11 cellular contexts compared by ENCODE assay signal in genomic region chr14:54699087-54699530, GRCh38.
DNase-seq lines count a peak whose midpoint lies in the region; ATAC-seq and TF ChIP-seq lines count a peak whose summit lies in the region.
"Had no signal": no experiment of that assay in that cellular context is flagged by ENCODE, and none has a peak within 500 bp of the region (broad histone marks: within the 10 kb centered on the region; RNA-seq: fewer than 3 reads in every experiment).

No MANE protein-coding gene starts in this region.

- H3K36me3 ChIP-seq in SK-N-SH (replicated peaks in 1 of 2; ENCODE audit: control insufficient read depth in 1 of 2, insufficient read depth in 2 of 2, low read length in 1 of 2), result no peaks in the 10 kb centered on the region

- peaks cover 9% of the 10 kb centered on the region for H3F3A ChIP-seq in SK-N-SH (replicated peaks; ENCODE audit: insufficient read depth)

- intact Hi-C loops in left cardiac atrium (cut with DNase I), result loop anchor here in 1 of 2 donors (5.0 kb wide), 1 partner anchor 73 kb away; no protein-coding TSS in a partner anchor

- peak overlapping the region; percentile 37; the same call in 1 of the 2 replicates for H3K4me2 ChIP-seq in SK-N-SH

- H3K27ac Mint-ChIP-seq in osteocyte (ENCODE audit: unreplicated experiment), result peak overlapping the region; percentile 58
- H3K27ac Mint-ChIP-seq in activated CD4-positive, alpha-beta memory T cell treated with anti-CD3 and anti-CD28 coated beads, Interleukin-2, amount 10 ng/mL, durations not matched to agents 7 days and 5 days, result no peak overlapping the region

- H3K79me2 ChIP-seq in SK-N-SH (ENCODE audit: insufficient read depth), result peaks cover 79% of the 10 kb centered on the region; the same call in 1 of the 2 replicates

- peak overlapping the region; percentile 28 to 48; a peak in 3 of 4 replicates for H3K27ac ChIP-seq in SK-N-SH (ENCODE audit: low read depth in 2 of 2, low read length in 1 of 2)

- peaks cover 8% of the 10 kb centered on the region for H3K4me1 Mint-ChIP-seq in osteocyte (ENCODE audit: unreplicated experiment)
- peaks cover 8% of the 10 kb centered on the region for H3K4me1 Mint-ChIP-seq in activated CD4-positive, alpha-beta memory T cell treated with anti-CD3 and anti-CD28 coated beads, Interleukin-2, amount 10 ng/mL, durations not matched to agents 7 days and 5 days

- CTCF ChIA-PET in SK-N-SH (lab: Yijun Ruan, JAX), result interaction anchor here (1.3 to 1.8 kb wide), 3 partner anchors 74 to 135 kb away, joined by 3 to 7 read pairs (median 5); partner anchors contain the start of gene SAMD4A
- CTCF ChIA-PET in activated CD4-positive, alpha-beta memory T cell treated with anti-CD3 and anti-CD28 coated beads, Interleukin-2, amount 10 ng/mL, durations not matched to agents 7 days and 5 days (lab: Charles Lee), result no interaction called here

- no peak for TF ChIP-seq CTCF in SK-N-SH (IDR thresholded peaks at IDR 0.05)
- no peak for TF ChIP-seq CTCF in osteocyte (IDR thresholded peaks at IDR 0.05)

- no peak overlapping the region for H3K9ac ChIP-seq in SK-N-SH

- no peaks in the 10 kb centered on the region for H3K9me3 Mint-ChIP-seq in osteocyte (ENCODE audit: unreplicated experiment)
- H3K9me3 Mint-ChIP-seq in activated CD4-positive, alpha-beta memory T cell treated with anti-CD3 and anti-CD28 coated beads, Interleukin-2, amount 10 ng/mL, durations not matched to agents 7 days and 5 days, result no peaks in the 10 kb centered on the region

- H3K4me3 Mint-ChIP-seq in osteocyte (ENCODE audit: unreplicated experiment), result no peak overlapping the region
- H3K4me3 Mint-ChIP-seq in activated CD4-positive, alpha-beta memory T cell treated with anti-CD3 and anti-CD28 coated beads, Interleukin-2, amount 10 ng/mL, durations not matched to agents 7 days and 5 days, result no peak overlapping the region

- H3K27me3 Mint-ChIP-seq in osteocyte (ENCODE audit: unreplicated experiment), result no peaks in the 10 kb centered on the region
- H3K27me3 Mint-ChIP-seq in activated CD4-positive, alpha-beta memory T cell treated with anti-CD3 and anti-CD28 coated beads, Interleukin-2, amount 10 ng/mL, durations not matched to agents 7 days and 5 days, result peaks cover 12% of the 10 kb centered on the region

- peaks cover 10 to 11% of the 10 kb centered on the region in 2 experiments; a peak in 2 of 4 replicates for H3K4me1 ChIP-seq in SK-N-SH (ENCODE audit: control insufficient read depth in 1 of 2, insufficient read depth in 2 of 2, low read depth in 1 of 2, low read length in 1 of 2)

- H3K9me2 ChIP-seq in SK-N-SH, result no peaks in the 10 kb centered on the region

- peak in 1 of 2 experiments; percentile 20; a peak in 1 of 4 replicates for TF ChIP-seq EP300 in SK-N-SH (IDR thresholded peaks at IDR 0.05; ENCODE audit: borderline replicate concordance in 1 of 2, low read depth in 1 of 2, low read length in 1 of 2)

- no peak overlapping the region for H3K4me3 ChIP-seq in SK-N-SH (ENCODE audit: low read depth in 2 of 2, low read length in 1 of 2)

- H4K20me1 ChIP-seq in SK-N-SH (ENCODE audit: insufficient read depth), result peaks cover 40% of the 10 kb centered on the region

- DNase-seq in EH (ENCODE audit: low read depth), result peak; percentile 85
- no peak for DNase-seq in SK-N-SH
- no peak for DNase-seq in left cardiac atrium
- DNase-seq in osteocyte (ENCODE audit: extremely low spot score, unreplicated experiment), result no peak
- DNase-seq in activated CD4-positive, alpha-beta T cell treated with anti-CD3 and anti-CD28 coated beads for 1 hour, result no peak
- DNase-seq in activated CD4-positive, alpha-beta memory T cell treated with anti-CD3 and anti-CD28 coated beads, Interleukin-2, amount 10 ng/mL, durations not matched to agents 7 days and 5 days, result no peak
- no peak for DNase-seq in 8988T
- no peak for DNase-seq in DMS114 treated with DMSO at 0.1 percent for 48 hours (lab: John Stamatoyannopoulos, UW; ENCODE audit: unreplicated experiment)
- DNase-seq: activated CD8-positive, alpha-beta memory T cell treated with anti-CD3 and anti-CD28 coated beads, Interleukin-2, amount 50 U/mL, for 4 hours; GF-D8; NCI-H1694 had no signal

- H3K27me3 ChIP-seq in SK-N-SH (ENCODE audit: insufficient read depth), result no peaks in the 10 kb centered on the region

- 73% methylated on average over 1 of the region's 1 CpG for WGBS in SK-N-SH (ENCODE audit: low lambda C conversion rate)

- ATAC-seq in left cardiac atrium, result peak; percentile 85 to 88

- no peaks in the 10 kb centered on the region for H3K36me3 Mint-ChIP-seq in osteocyte (ENCODE audit: unreplicated experiment)
- no peaks in the 10 kb centered on the region for H3K36me3 Mint-ChIP-seq in activated CD4-positive, alpha-beta memory T cell treated with anti-CD3 and anti-CD28 coated beads, Interleukin-2, amount 10 ng/mL, durations not matched to agents 7 days and 5 days (ENCODE audit: low read depth)

- no peak for TF ChIP-seq RAD21 in SK-N-SH (IDR thresholded peaks at IDR 0.05; ENCODE audit: low read length)

- H2AFZ ChIP-seq in SK-N-SH (ENCODE audit: low read depth), result no peak overlapping the region

- no peaks in the 10 kb centered on the region for H3K9me3 ChIP-seq in SK-N-SH

- POLR2A ChIA-PET in SK-N-SH (lab: Yijun Ruan, JAX), result interaction anchor here (0.7 kb wide), 1 partner anchor 223 kb away, joined by 3 read pairs; no protein-coding TSS in a partner anchor
- POLR2A ChIA-PET in activated CD4-positive, alpha-beta memory T cell treated with anti-CD3 and anti-CD28 coated beads, Interleukin-2, amount 10 ng/mL, durations not matched to agents 7 days and 5 days (lab: Charles Lee), result no interaction called here

TF ChIP-seq in SK-N-SH, 30 proteins besides CTCF, POLR2A, EP300 and RAD21 (continues in another document):
- TF ChIP-seq RFX5 (IDR thresholded peaks at IDR 0.05; ENCODE audit: low read length), result no peak
- TF ChIP-seq POLR2AphosphoS5 (IDR thresholded peaks at IDR 0.05; ENCODE audit: low read depth, low read length), result no peak
- TF ChIP-seq GABPA (IDR thresholded peaks at IDR 0.05; ENCODE audit: low read depth), result no peak
- no peak for TF ChIP-seq RCOR1 (IDR thresholded peaks at IDR 0.05; ENCODE audit: low read length)
- TF ChIP-seq TAF1 (IDR thresholded peaks at IDR 0.05; ENCODE audit: borderline replicate concordance, low read depth, low read length), result no peak
- TF ChIP-seq TCF12 (IDR thresholded peaks at IDR 0.05), result peak; percentile 35; the same call in 1 of the 2 replicates
- TF ChIP-seq EZH2phosphoT487 (IDR thresholded peaks at IDR 0.05; ENCODE audit: borderline replicate concordance, low read depth), result no peak
- TF ChIP-seq TEAD4 (IDR thresholded peaks at IDR 0.05; ENCODE audit: borderline replicate concordance, insufficient read depth), result peak; percentile 29; the same call in 1 of the 2 replicates
- 0 out of 2 replicates have a peak, but pooled peaks have one; percentile 11 for TF ChIP-seq MEF2A (IDR thresholded peaks at IDR 0.05; ENCODE audit: borderline replicate concordance, low read depth)
- TF ChIP-seq, protein P1, sequence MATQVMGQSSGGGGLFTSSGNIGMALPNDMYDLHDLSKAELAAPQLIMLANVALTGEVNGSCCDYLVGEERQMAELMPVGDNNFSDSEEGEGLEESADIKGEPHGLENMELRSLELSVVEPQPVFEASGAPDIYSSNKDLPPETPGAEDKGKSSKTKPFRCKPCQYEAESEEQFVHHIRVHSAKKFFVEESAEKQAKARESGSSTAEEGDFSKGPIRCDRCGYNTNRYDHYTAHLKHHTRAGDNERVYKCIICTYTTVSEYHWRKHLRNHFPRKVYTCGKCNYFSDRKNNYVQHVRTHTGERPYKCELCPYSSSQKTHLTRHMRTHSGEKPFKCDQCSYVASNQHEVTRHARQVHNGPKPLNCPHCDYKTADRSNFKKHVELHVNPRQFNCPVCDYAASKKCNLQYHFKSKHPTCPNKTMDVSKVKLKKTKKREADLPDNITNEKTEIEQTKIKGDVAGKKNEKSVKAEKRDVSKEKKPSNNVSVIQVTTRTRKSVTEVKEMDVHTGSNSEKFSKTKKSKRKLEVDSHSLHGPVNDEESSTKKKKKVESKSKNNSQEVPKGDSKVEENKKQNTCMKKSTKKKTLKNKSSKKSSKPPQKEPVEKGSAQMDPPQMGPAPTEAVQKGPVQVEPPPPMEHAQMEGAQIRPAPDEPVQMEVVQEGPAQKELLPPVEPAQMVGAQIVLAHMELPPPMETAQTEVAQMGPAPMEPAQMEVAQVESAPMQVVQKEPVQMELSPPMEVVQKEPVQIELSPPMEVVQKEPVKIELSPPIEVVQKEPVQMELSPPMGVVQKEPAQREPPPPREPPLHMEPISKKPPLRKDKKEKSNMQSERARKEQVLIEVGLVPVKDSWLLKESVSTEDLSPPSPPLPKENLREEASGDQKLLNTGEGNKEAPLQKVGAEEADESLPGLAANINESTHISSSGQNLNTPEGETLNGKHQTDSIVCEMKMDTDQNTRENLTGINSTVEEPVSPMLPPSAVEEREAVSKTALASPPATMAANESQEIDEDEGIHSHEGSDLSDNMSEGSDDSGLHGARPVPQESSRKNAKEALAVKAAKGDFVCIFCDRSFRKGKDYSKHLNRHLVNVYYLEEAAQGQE (IDR thresholded peaks at IDR 0.05; ENCODE audit: low read depth, low read length), result no peak
- TF ChIP-seq YY1 (IDR thresholded peaks at IDR 0.05; ENCODE audit: low read depth), result no peak
- TF ChIP-seq SIN3A (IDR thresholded peaks at IDR 0.05; ENCODE audit: borderline replicate concordance, low read depth, low read length), result no peak
- TF ChIP-seq USF1 (IDR thresholded peaks at IDR 0.05; ENCODE audit: borderline replicate concordance, low read depth), result no peak
